Comparison of ENCODE assay signal across 21 cellular contexts in genomic region chr18:11767935-11768334, GRCh38.
DNase-seq lines count a peak whose midpoint lies in the region; FAIRE-seq and TF ChIP-seq lines count a peak whose summit lies in the region.
"Had no signal": no experiment of that assay in that cellular context is flagged by ENCODE, and none has a peak within 500 bp of the region (broad histone marks: within the 10 kb centered on the region; RNA-seq: fewer than 3 reads in every experiment).

No MANE protein-coding gene starts in this region.

- peak; percentile 15 for FAIRE-seq in H54 (lab: Jason Lieb, UNC)
- FAIRE-seq: small intestine had no signal

- H3K4me2 ChIP-seq in mammary epithelial cell (ENCODE audit: insufficient read depth, low read depth, low read length) = no peak overlapping the region

- H3K27me3 Mint-ChIP-seq in activated T-helper 2 cell treated with anti-CD3 and anti-CD28 coated beads, Interferon-gamma antibody, Interleukin-2, Interleukin-4, amounts not matched to agents 10 μg/mL and 5 μg/mL and 100 μg/mL, durations not matched to agents 14 hours and 24 hours and 36 hours (ENCODE audit: low read depth) = peaks cover 9% of the 10 kb centered on the region

- no peak overlapping the region for H3K9ac ChIP-seq in mammary epithelial cell (ENCODE audit: insufficient read depth, low read length)

- BruUV-seq in mammary epithelial cell (replicated peaks; lab: Mats Ljungman, UMichigan) = no TSS peak

- H3K79me2 ChIP-seq in mammary epithelial cell (ENCODE audit: insufficient read depth, low read length) = no peaks in the 10 kb centered on the region

- H3K27ac Mint-ChIP-seq in activated T-helper 2 cell treated with anti-CD3 and anti-CD28 coated beads, Interferon-gamma antibody, Interleukin-2, Interleukin-4, amounts not matched to agents 10 μg/mL and 5 μg/mL and 100 μg/mL, durations not matched to agents 14 hours and 24 hours and 36 hours = no peak overlapping the region
- H3K27ac Mint-ChIP-seq: endodermal cell, IgD-negative memory B cell had no signal

- intact Hi-C loops in mammary epithelial cell (cut with micrococcal nuclease) = no loop called here
- intact Hi-C loops in transverse colon (cut with DNase I; ENCODE audit: low total_unique reads) = no loop called here
- intact Hi-C loops in activated T-helper 2 cell treated with anti-CD3 and anti-CD28 coated beads, Interferon-gamma antibody, Interleukin-2, Interleukin-4, amounts not matched to agents 10 μg/mL and 5 μg/mL and 100 μg/mL, durations not matched to agents 14 hours and 24 hours and 36 hours (cut with micrococcal nuclease) = loop anchor here (10.0 kb wide), 1 partner anchor 87 kb away; the partner anchor contains the start of gene CHMP1B

- H3K9me3 Mint-ChIP-seq in activated T-helper 2 cell treated with anti-CD3 and anti-CD28 coated beads, Interferon-gamma antibody, Interleukin-2, Interleukin-4, amounts not matched to agents 10 μg/mL and 5 μg/mL and 100 μg/mL, durations not matched to agents 14 hours and 24 hours and 36 hours = no peaks in the 10 kb centered on the region
- H3K9me3 Mint-ChIP-seq: endodermal cell, IgD-negative memory B cell had no signal

- DNase-seq in H54 (ENCODE audit: insufficient read length, low spot score) = no peak
- DNase-seq in HS-5 (ENCODE audit: low read depth) = peak; percentile 36
- peak; percentile 21 for DNase-seq in mammary epithelial cell
- DNase-seq in iris pigment epithelial cell (ENCODE audit: low read depth) = peak; percentile 57
- no peak for DNase-seq in transverse colon
- DNase-seq in BE2C = no peak
- no peak for DNase-seq in Kasumi-1 (lab: John Stamatoyannopoulos, UW)
- DNase-seq in activated T-helper 2 cell treated with anti-CD3 and anti-CD28 coated beads, Interferon-gamma antibody, Interleukin-2, Interleukin-4, amounts not matched to agents 10 μg/mL and 5 μg/mL and 100 μg/mL, durations not matched to agents 14 hours and 24 hours and 36 hours (ENCODE audit: low spot score) = no peak
- DNase-seq: activated CD8-positive, alpha-beta memory T cell treated with anti-CD3 and anti-CD28 coated beads, Interleukin-2, amount 50 U/mL, for 4 hours; activated effector memory CD4-positive, alpha-beta T cell treated with Interleukin-2 at 50 U/mL for 16 hours; amygdala; endodermal cell; NCI-H2171 treated with DMSO at 0.1 percent for 48 hours; NCI-H526 treated with DMSO at 0.1 percent for 48 hours; Right ventricle myocardium superior; small intestine; stimulated activated CD4-positive, alpha-beta T cell treated with anti-CD3 and anti-CD28 coated beads, Interleukin-2, amount 100 ng/mL, for 48 hours; SW 1271 had no signal

- no peaks in the 10 kb centered on the region for H3K36me3 ChIP-seq in mammary epithelial cell (ENCODE audit: insufficient read depth, low read length)
- no peaks in the 10 kb centered on the region for H3K36me3 ChIP-seq in transverse colon
- H3K36me3 ChIP-seq in BE2C = no peaks in the 10 kb centered on the region
- H3K36me3 ChIP-seq: HAP-1, prostate gland had no signal

- no peak for TF ChIP-seq EP300 in transverse colon (IDR thresholded peaks at IDR 0.05; ENCODE audit: low read depth)

- H3K9me3 ChIP-seq in mammary epithelial cell (replicated peaks; ENCODE audit: insufficient read depth, low read length) (no peaks in the 10 kb centered on the region), transverse colon (no peaks in the 10 kb centered on the region), BE2C (no peaks in the 10 kb centered on the region)
- H3K9me3 ChIP-seq: HAP-1, prostate gland had no signal

- dilution Hi-C loops in mammary epithelial cell (cut with HindIII; ENCODE audit: low sequenced_read_pairs) = no loop called here

- H3K36me3 Mint-ChIP-seq in activated T-helper 2 cell treated with anti-CD3 and anti-CD28 coated beads, Interferon-gamma antibody, Interleukin-2, Interleukin-4, amounts not matched to agents 10 μg/mL and 5 μg/mL and 100 μg/mL, durations not matched to agents 14 hours and 24 hours and 36 hours (ENCODE audit: low read depth) = no peaks in the 10 kb centered on the region

- H3K27ac ChIP-seq in mammary epithelial cell (ENCODE audit: insufficient read depth, low read depth, low read length) (no peak overlapping the region), transverse colon (no peak overlapping the region)
- H3K27ac ChIP-seq: prostate gland had no signal

- TF ChIP-seq CTCF in mammary epithelial cell (conservative IDR thresholded peaks at IDR 0.05 in 1 of 2, IDR thresholded peaks at IDR 0.05 in 1 of 2; ENCODE audit: extremely low read depth in 1 of 2, insufficient read depth in 1 of 2, low read depth in 1 of 2, low read length in 2 of 2) (no peak), transverse colon (IDR thresholded peaks at IDR 0.05) (no peak), BE2C (IDR thresholded peaks at IDR 0.05; ENCODE audit: low read depth, low read length) (no peak)

- peaks cover 4% of the 10 kb centered on the region for H3K4me1 Mint-ChIP-seq in activated T-helper 2 cell treated with anti-CD3 and anti-CD28 coated beads, Interferon-gamma antibody, Interleukin-2, Interleukin-4, amounts not matched to agents 10 μg/mL and 5 μg/mL and 100 μg/mL, durations not matched to agents 14 hours and 24 hours and 36 hours (ENCODE audit: low read depth)
- H3K4me1 Mint-ChIP-seq: endodermal cell, IgD-negative memory B cell had no signal

- no peaks in the 10 kb centered on the region for H3K27me3 ChIP-seq in mammary epithelial cell (ENCODE audit: insufficient read depth, low read length)
- H3K27me3 ChIP-seq in transverse colon = no peaks in the 10 kb centered on the region
- H3K27me3 ChIP-seq in BE2C = no peaks in the 10 kb centered on the region

- no peak overlapping the region for H3K4me3 ChIP-seq in mammary epithelial cell (replicated peaks in 1 of 3; ENCODE audit: insufficient read depth in 1 of 3, low read depth in 2 of 3, low read length in 3 of 3)
- no peak overlapping the region for H3K4me3 ChIP-seq in transverse colon
- no peak overlapping the region for H3K4me3 ChIP-seq in BE2C (ENCODE audit: low read depth, low read length)
- H3K4me3 ChIP-seq: HAP-1, prostate gland had no signal

- WGBS in mammary epithelial cell (ENCODE audit: low coverage, missing lambda C conversion rate) = 64% methylated on average over 4 of the region's 4 CpGs
- 54% methylated on average over 4 of the region's 4 CpGs; no CpG with 5 or more reads in 1 of the 2 donors for WGBS in transverse colon (ENCODE audit: low coverage in 1 of 2), 2 donors

- H3K4me3 Mint-ChIP-seq in activated T-helper 2 cell treated with anti-CD3 and anti-CD28 coated beads, Interferon-gamma antibody, Interleukin-2, Interleukin-4, amounts not matched to agents 10 μg/mL and 5 μg/mL and 100 μg/mL, durations not matched to agents 14 hours and 24 hours and 36 hours (ENCODE audit: low read depth) = no peak overlapping the region
- H3K4me3 Mint-ChIP-seq: endodermal cell had no signal

- H4K20me1 ChIP-seq in mammary epithelial cell (ENCODE audit: insufficient read depth, low read length) = no peaks in the 10 kb centered on the region

- H3K4me1 ChIP-seq in mammary epithelial cell (ENCODE audit: insufficient read depth, low read length) = no peaks in the 10 kb centered on the region
- no peaks in the 10 kb centered on the region for H3K4me1 ChIP-seq in transverse colon
- no peaks in the 10 kb centered on the region for H3K4me1 ChIP-seq in BE2C
- H3K4me1 ChIP-seq: prostate gland had no signal

- TF ChIP-seq POLR2A in H54 (IDR thresholded peaks at IDR 0.05; ENCODE audit: low read depth, low read length) (no peak), transverse colon (IDR thresholded peaks at IDR 0.05) (no peak)

- CTCF ChIA-PET in mammary epithelial cell (lab: Charles Lee; ENCODE audit: low non-redundant PET) = no interaction called here

- in situ Hi-C loops in mammary epithelial cell (cut with MboI; ENCODE audit: low sequenced_read_pairs in 2 of 2) = no loop called here
- in situ Hi-C loops in transverse colon (cut with MboI; ENCODE audit: low pct_ligation_motif_present in 1 of 4, low pct_unique_long_range_greater_than_20kb in 1 of 4, low sequenced_read_pairs in 3 of 4) = no loop called here

- H2AFZ ChIP-seq in mammary epithelial cell (ENCODE audit: low read depth, low read length) = no peak overlapping the region

Comparison
In these comparisons a context has a peak if more than half of its experiments do, and no peak if none do; other contexts are left out.
1. DNase-seq: peak in HS-5 (single experiment), mammary epithelial cell (single experiment) and iris pigment epithelial cell (single experiment); none in H54 (single experiment), transverse colon (single experiment), BE2C (single experiment), Kasumi-1 (0 of 2) and activated T-helper 2 cell treated with anti-CD3 and anti-CD28 coated beads, Interferon-gamma antibody, Interleukin-2, Interleukin-4, amounts not matched to agents 10 μg/mL and 5 μg/mL and 100 μg/mL, durations not matched to agents 14 hours and 24 hours and 36 hours (single experiment).